In genomic region chr3:107431048-107431297, GRCh38 we compare ENCODE assay signal across 8 cellular contexts. TPM values are rescaled to one million over a fixed set of nuclear protein-coding genes. Genes with fewer than 3 reads are reported as not detected.
A peak's percentile ranks its signal among the peaks of the same experiment; 100 is the strongest.
DNase-seq lines count a peak whose midpoint lies in the region; ATAC-seq and TF ChIP-seq lines count a peak whose summit lies in the region.

No MANE protein-coding gene starts in this region.

- H3K4me3 ChIP-seq in esophagus (ENCODE audit: low read depth in 1 of 2, low read length in 2 of 2) (peak overlapping the region; percentile 82 to 84), uterus (peak overlapping the region; percentile 64 to 67)

- H3K4me1 ChIP-seq in esophagus (ENCODE audit: control insufficient read depth in 2 of 2, insufficient read depth in 2 of 2, low read length in 1 of 2), result peaks cover 0 to 7% of the 10 kb centered on the region in 2 donors
- no peaks in the 10 kb centered on the region for H3K4me1 ChIP-seq in uterus

- no peak for TF ChIP-seq CTCF in nephron (IDR thresholded peaks at IDR 0.05; ENCODE audit: unreplicated experiment in 3 of 3)
- no peak for TF ChIP-seq CTCF in uterus (IDR thresholded peaks at IDR 0.05)

- DNase-seq in 8988T (peak; percentile 17), uterus (peak in 1 of 2 donors; percentile 37), SW480 (ENCODE audit: low spot score) (no peak)
- DNase-seq in activated CD4-positive, alpha-beta T cell treated with anti-CD3 and anti-CD28 coated beads for 4 hours, result peak; percentile 11 to 18

- H3K27me3 ChIP-seq in esophagus (ENCODE audit: control insufficient read depth in 1 of 2, insufficient read depth in 2 of 2, low read length in 2 of 2) (no peaks in the 10 kb centered on the region), uterus (no peaks in the 10 kb centered on the region)

- H3K36me3 ChIP-seq in esophagus (ENCODE audit: control insufficient read depth in 2 of 2, insufficient read depth in 2 of 2, low read length in 1 of 2) (no peaks in the 10 kb centered on the region), uterus (no peaks in the 10 kb centered on the region)

- peak overlapping the region; percentile 84 to 91 (median 87) for H3K4me3 Mint-ChIP-seq in nephron

- no peaks in the 10 kb centered on the region for H3K9me3 ChIP-seq in esophagus (ENCODE audit: control insufficient read depth in 2 of 2, insufficient read depth in 1 of 2, low read depth in 1 of 2, low read length in 1 of 2)
- H3K9me3 ChIP-seq in uterus, result no peaks in the 10 kb centered on the region

- H3K36me3 Mint-ChIP-seq in nephron (ENCODE audit: low read depth), result no peaks in the 10 kb centered on the region

- WGBS in esophagus, 2 donors, result 0% methylated on average over 13 to 17 of the region's 17 CpGs

- H3K4me1 Mint-ChIP-seq in nephron, result peaks cover 50% of the 10 kb centered on the region

- H3K9me3 Mint-ChIP-seq in nephron, result no peaks in the 10 kb centered on the region

- intact Hi-C loops in uterus (cut with DNase I; ENCODE audit: low total_unique reads), result loop anchor here (10.0 kb wide), 1 partner anchor 196 kb away; no protein-coding TSS in a partner anchor

- H3K27ac ChIP-seq in esophagus (ENCODE audit: low read depth in 2 of 2, low read length in 1 of 2), result peak overlapping the region; percentile 94 to 97
- peak overlapping the region; percentile 93 to 96 for H3K27ac ChIP-seq in uterus

- ATAC-seq in GM18868 (IDR thresholded peaks at IDR 0.05; ENCODE audit: unreplicated experiment) (peak; percentile 21), HG03135 (IDR thresholded peaks at IDR 0.05; ENCODE audit: unreplicated experiment) (peak; percentile 21)

- peak overlapping the region; percentile 63 to 87 (median 81) for H3K27ac Mint-ChIP-seq in nephron

- TF ChIP-seq POLR2A in uterus (IDR thresholded peaks at IDR 0.05), result no peak

- H3K27me3 Mint-ChIP-seq in nephron (ENCODE audit: low read depth), result peaks cover 3% of the 10 kb centered on the region

RNA-seq across cellular contexts. Expression of gene CCDC54, which starts 53.7 kb away (rescaled TPM):
- polyA plus RNA-seq in esophagus, result not detected
- total RNA-seq in uterus, result not detected
